ENCODE assay signal across 8 cellular contexts in the genomic region with DNA sequence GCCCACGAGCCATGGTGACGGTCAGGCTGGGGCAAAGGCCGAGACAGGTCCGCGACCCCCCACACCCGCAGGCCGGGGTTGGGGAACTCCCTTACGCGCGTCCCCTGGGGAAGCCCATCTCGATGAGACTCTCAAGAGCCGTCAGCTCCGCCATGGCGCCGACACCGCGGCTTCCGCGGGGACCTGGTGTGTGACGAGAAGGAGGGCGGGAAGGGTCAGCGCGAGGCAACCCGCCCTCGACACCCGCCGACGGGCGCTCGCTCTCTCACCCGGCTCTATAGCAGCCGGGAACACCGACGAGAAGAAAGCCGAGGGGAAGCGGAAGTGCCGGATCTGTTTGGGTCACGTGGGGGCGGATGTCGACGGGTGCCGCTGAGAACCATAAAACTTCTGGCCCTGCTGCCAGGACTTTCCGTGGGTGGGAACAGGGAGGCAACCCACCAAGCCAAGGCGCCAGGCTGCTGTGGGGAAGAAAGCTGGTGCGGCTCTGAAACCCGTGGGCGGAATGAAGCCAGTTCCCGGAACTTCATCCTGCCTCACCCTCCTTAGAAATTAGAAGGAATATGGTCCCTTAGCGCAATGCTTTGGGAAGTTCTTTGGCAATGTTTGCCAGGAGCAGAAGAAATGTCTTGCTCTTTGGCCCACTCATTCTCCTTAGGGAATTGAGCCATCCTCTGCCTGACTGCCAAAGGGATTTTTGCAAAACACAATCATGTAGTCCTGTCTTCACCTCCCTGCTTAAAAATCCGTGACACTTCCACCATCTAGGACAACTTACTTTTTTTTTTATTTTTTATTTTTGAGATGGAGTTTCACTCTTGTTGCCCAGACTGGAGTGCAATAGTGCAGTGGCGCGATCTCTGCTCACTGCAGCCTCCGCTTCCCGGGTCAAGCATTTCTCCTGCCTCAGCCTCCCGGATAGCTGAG. TPM values are rescaled to one million over a fixed set of nuclear protein-coding genes. Genes with fewer than 3 reads are reported as not detected.
DNase-seq lines count a peak whose midpoint lies in the region; FAIRE-seq and TF ChIP-seq lines count a peak whose summit lies in the region.

Gene UBXN1 (minus strand): TSS at position 304 of the 927 bp plus-strand sequence. CDS start 150 bp downstream, at position 154.

- peak within 1 kb of the TSS; percentile 91 for H2AFZ ChIP-seq in OCI-LY3 (ENCODE audit: low read depth, low read length)

- H3K4me1 ChIP-seq in HUES48 (ENCODE audit: control insufficient read depth, insufficient read depth, low read length) (peaks cover 9% of the 10 kb centered on the region; the same call in 1 of the 2 replicates), OCI-LY3 (ENCODE audit: low read length) (peaks cover 19% of the 10 kb centered on the region)

- H3K36me3 Mint-ChIP-seq in endothelial cell (ENCODE audit: low read depth, unreplicated experiment): peaks cover 26% of the 10 kb centered on the region

- peak within 1 kb of the TSS; percentile 73 for H3K9ac ChIP-seq in HUES48 (ENCODE audit: low read depth, low read length)
- peak within 1 kb of the TSS; percentile 89 for H3K9ac ChIP-seq in OCI-LY3 (ENCODE audit: low read length)

- H3K27ac Mint-ChIP-seq in endothelial cell (ENCODE audit: unreplicated experiment): peak within 1 kb of the TSS; percentile 92

- peak within 1 kb of the TSS; percentile 94 for H3K4me3 Mint-ChIP-seq in endothelial cell (ENCODE audit: unreplicated experiment)

- peaks cover 8% of the 10 kb centered on the region for H3K4me1 Mint-ChIP-seq in endothelial cell (ENCODE audit: unreplicated experiment)

- H3K27me3 Mint-ChIP-seq in endothelial cell (ENCODE audit: unreplicated experiment): peaks cover 5% of the 10 kb centered on the region

- H3K79me2 ChIP-seq in OCI-LY3 (ENCODE audit: low read length): peaks cover 35% of the 10 kb centered on the region

- H3K4me2 ChIP-seq in OCI-LY3 (ENCODE audit: low read length): peak within 1 kb of the TSS; percentile 97

- H3K27ac ChIP-seq in HUES48 (ENCODE audit: low read depth, low read length): peak within 1 kb of the TSS; percentile 73
- H3K27ac ChIP-seq in OCI-LY3 (ENCODE audit: low read length): peak within 1 kb of the TSS; percentile 74

- TF ChIP-seq CTCF in AG09319 (IDR thresholded peaks at IDR 0.05; ENCODE audit: low read depth, low read length) (no peak), OCI-LY3 (IDR thresholded peaks at IDR 0.05; ENCODE audit: low read depth, low read length) (no peak), endothelial cell (IDR thresholded peaks at IDR 0.05; ENCODE audit: unreplicated experiment) (no peak)

- H3K9me3 Mint-ChIP-seq in endothelial cell (ENCODE audit: unreplicated experiment): no peaks in the 10 kb centered on the region

- peak; percentile 73 for DNase-seq in AG09319 (ENCODE audit: extremely low read depth, low read depth)
- peak; percentile 91 for DNase-seq in GM19239 (ENCODE audit: insufficient read length, low spot score)
- DNase-seq in activated CD8-positive, alpha-beta memory T cell treated with anti-CD3 and anti-CD28 coated beads, Interleukin-2, amount 50 U/mL, for 4 hours: peak; percentile 82
- DNase-seq in endothelial cell (ENCODE audit: low spot score): peak; percentile 74
- peak; percentile 89 for DNase-seq in midbrain (lab: John Stamatoyannopoulos, UW)
- DNase-seq in stimulated activated CD8-positive, alpha-beta memory T cell treated with anti-CD3 and anti-CD28 coated beads, Interleukin-15, amount 100 ng/mL, for 48 hours (ENCODE audit: low read depth in 2 of 2): peak; percentile 83 to 86

- H3K9me3 ChIP-seq in HUES48 (ENCODE audit: control insufficient read depth, insufficient read depth, low read length) (no peaks in the 10 kb centered on the region), OCI-LY3 (ENCODE audit: insufficient read depth, low read length) (no peaks in the 10 kb centered on the region)

- H3K36me3 ChIP-seq in HUES48 (ENCODE audit: control insufficient read depth, insufficient read depth, low read length): peaks cover 29% of the 10 kb centered on the region
- peaks cover 20% of the 10 kb centered on the region for H3K36me3 ChIP-seq in OCI-LY3 (replicated peaks; ENCODE audit: low read depth, low read length)

- H3K27me3 ChIP-seq in HUES48 (ENCODE audit: control insufficient read depth, insufficient read depth, low read length) (no peaks in the 10 kb centered on the region), OCI-LY3 (ENCODE audit: low read depth, low read length) (no peaks in the 10 kb centered on the region)

- H3K4me3 ChIP-seq in HUES48 (ENCODE audit: low read depth, low read length) (peak within 1 kb of the TSS; percentile 88), OCI-LY3 (ENCODE audit: low read length) (peak within 1 kb of the TSS; percentile 97)

- FAIRE-seq in GM19239 (lab: Jason Lieb, UNC): peak; percentile 59

- H4K20me1 ChIP-seq in OCI-LY3 (ENCODE audit: insufficient read depth, low read length): no peaks in the 10 kb centered on the region

RNA-seq across cellular contexts. Expression of gene UBXN1, which starts in this region (rescaled TPM):
- total RNA-seq in endothelial cell (ENCODE audit: unreplicated experiment): 137 TPM

Comparison
In these comparisons a context has a peak if more than half of its experiments do, and no peak if none do; other contexts are left out.
1. Peak in every context shown above with its lines: DNase-seq, H3K4me3 ChIP-seq and H3K27ac ChIP-seq.